29 cellular contexts compared by ENCODE assay signal in genomic region chr15:79358069-79358468, GRCh38.
"Had no signal": no experiment of that assay in that cellular context is flagged by ENCODE, and none has a peak within 500 bp of the region (broad histone marks: within the 10 kb centered on the region; RNA-seq: fewer than 3 reads in every experiment).

No MANE protein-coding gene starts in this region.

- H3K27me3 ChIP-seq: neutrophil, pancreas, right lobe of liver, sigmoid colon, suprapubic skin, testis, tibial artery, transverse colon, upper lobe of left lung had no signal

- H3K36me3 ChIP-seq: neutrophil, pancreas, prostate gland, right lobe of liver, sigmoid colon, suprapubic skin, tibial artery, transverse colon, upper lobe of left lung had no signal

- H3K4me3 ChIP-seq: pancreas, prostate gland, right lobe of liver, sigmoid colon, suprapubic skin, testis, tibial artery, transverse colon, upper lobe of left lung had no signal

- H3K27ac Mint-ChIP-seq: naive thymus-derived CD8-positive, alpha-beta T cell; natural killer cell treated with Interleukin-12 subunit alpha and Interleukin-12 subunit beta and Interleukin-15 and Interleukin-18, amount 100 ng/mL, for 72 hours; nephron progenitor cell; stimulated activated memory B cell treated with anti-CD40 and anti-IgM and Interleukin-4, amounts not matched to agents 10 μg/mL and 1 μg/mL and 100 μg/mL, for 72 hours had no signal

- H3K4me3 Mint-ChIP-seq: naive B cell; naive thymus-derived CD8-positive, alpha-beta T cell; natural killer cell treated with Interleukin-12 subunit alpha and Interleukin-12 subunit beta and Interleukin-15 and Interleukin-18, amount 100 ng/mL, for 72 hours; nephron progenitor cell; neural crest cell; stimulated activated memory B cell treated with anti-CD40 and anti-IgM and Interleukin-4, amounts not matched to agents 10 μg/mL and 1 μg/mL and 100 μg/mL, for 72 hours; stimulated activated naive CD8-positive, alpha-beta T cell treated with anti-CD3 and anti-CD28 coated beads, Interleukin-15, amount 100 ng/mL, for 72 hours had no signal

- ATAC-seq: naive thymus-derived CD8-positive, alpha-beta T cell; natural killer cell treated with Interleukin-12 subunit alpha and Interleukin-12 subunit beta and Interleukin-15 and Interleukin-18, amount 100 ng/mL, for 72 hours; pancreas; right cardiac atrium; stimulated activated memory B cell treated with anti-CD40 and anti-IgM and Interleukin-4, amounts not matched to agents 10 μg/mL and 1 μg/mL and 100 μg/mL, for 72 hours; stimulated activated naive CD8-positive, alpha-beta T cell treated with anti-CD3 and anti-CD28 coated beads, Interleukin-15, amount 100 ng/mL, for 72 hours; stimulated activated naive CD8-positive, alpha-beta T cell treated with anti-CD3 and anti-CD28 coated beads, Interleukin-15, Interleukin-2, amounts not matched to agents 100 U/mL and 50 U/mL, for 24 hours had no signal

- H3K4me1 Mint-ChIP-seq: naive B cell; nephron progenitor cell; neural crest cell; stimulated activated naive CD8-positive, alpha-beta T cell treated with anti-CD3 and anti-CD28 coated beads, Interleukin-15, amount 100 ng/mL, for 72 hours had no signal

- H3K27me3 Mint-ChIP-seq: naive B cell; naive thymus-derived CD8-positive, alpha-beta T cell; natural killer cell treated with Interleukin-12 subunit alpha and Interleukin-12 subunit beta and Interleukin-15 and Interleukin-18, amount 100 ng/mL, for 72 hours; stimulated activated memory B cell treated with anti-CD40 and anti-IgM and Interleukin-4, amounts not matched to agents 10 μg/mL and 1 μg/mL and 100 μg/mL, for 72 hours; stimulated activated naive CD8-positive, alpha-beta T cell treated with anti-CD3 and anti-CD28 coated beads, Interleukin-15, amount 100 ng/mL, for 72 hours had no signal

- H3K9me3 ChIP-seq: neutrophil, pancreas, prostate gland, right lobe of liver, sigmoid colon, suprapubic skin, testis, tibial artery, transverse colon, upper lobe of left lung had no signal

- H3K4me1 ChIP-seq: pancreas, prostate gland, right lobe of liver, sigmoid colon, suprapubic skin, testis, tibial artery, transverse colon, upper lobe of left lung had no signal

- H3K27ac ChIP-seq: neutrophil, pancreas, prostate gland, right lobe of liver, sigmoid colon, suprapubic skin, testis, tibial artery, transverse colon, upper lobe of left lung had no signal

- DNase-seq: naive B cell; naive thymus-derived CD8-positive, alpha-beta T cell; nephron progenitor cell; nucleus accumbens; pancreas; retina; right cardiac atrium; right lobe of liver; sigmoid colon; small intestine; stimulated activated CD4-positive, alpha-beta T cell treated with anti-CD3 and anti-CD28 coated beads, Interleukin-15, amount 100 ng/mL, for 24 hours; stimulated activated CD4-positive, alpha-beta T cell treated with anti-CD3 and anti-CD28 coated beads, Interleukin-2, amount 100 ng/mL, for 24 hours; stimulated activated CD4-positive, alpha-beta T cell treated with anti-CD3 and anti-CD28 coated beads, Interleukin-2, amount 100 ng/mL, for 48 hours; stimulated activated CD4-positive, alpha-beta T cell treated with anti-CD3 and anti-CD28 coated beads, Interleukin-4, amount 100 ng/mL, for 4 hours; stimulated activated CD8-positive, alpha-beta memory T cell treated with anti-CD3 and anti-CD28 coated beads, Interleukin-4, amount 100 ng/mL, for 48 hours; stimulated activated naive CD4-positive, alpha-beta T cell; stimulated activated naive CD8-positive, alpha-beta T cell treated with anti-CD3 and anti-CD28 coated beads, Interleukin-15, amount 100 ng/mL, for 72 hours; stimulated activated naive CD8-positive, alpha-beta T cell treated with anti-CD3 and anti-CD28 coated beads, Interleukin-15, Interleukin-2, amounts not matched to agents 100 U/mL and 50 U/mL, for 24 hours; substantia nigra; testis; tibial artery; transverse colon; upper lobe of left lung had no signal
